ENCODE assay signal across 1 cellular context in the genomic region with DNA sequence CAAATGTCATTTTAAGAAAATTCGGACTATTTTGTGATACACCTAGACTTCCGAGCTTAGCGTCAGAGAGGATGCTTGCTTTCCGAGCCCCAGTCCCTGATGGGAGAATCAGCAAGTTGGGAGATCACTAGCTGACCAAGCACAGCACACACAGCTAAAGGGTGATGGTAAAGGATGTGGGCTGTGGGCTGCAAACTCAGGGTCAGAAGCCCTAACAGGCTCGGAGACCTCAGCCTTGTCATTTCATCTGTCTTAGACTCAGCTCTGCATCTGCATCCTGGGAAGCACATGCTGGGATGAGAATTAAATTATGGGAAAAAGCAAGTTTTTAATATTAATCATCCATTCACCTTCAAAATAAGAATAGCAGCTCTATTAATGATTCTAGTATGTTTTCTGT.
TF ChIP-seq lines count a peak whose summit lies in the region.

No MANE protein-coding gene starts in this region.

TF ChIP-seq in H1, 55 proteins besides CTCF, POLR2A, EP300 and RAD21:
- TF ChIP-seq CBX5 (IDR thresholded peaks at IDR 0.05; ENCODE audit: low read depth, low read length) (no peak), SIX5 (IDR thresholded peaks at IDR 0.05; ENCODE audit: low read depth, low read length) (no peak), HDAC6 (IDR thresholded peaks at IDR 0.05; ENCODE audit: low read depth, low read length) (no peak), NRF1 (IDR thresholded peaks at IDR 0.05; ENCODE audit: low read depth, low read length) (no peak), TCF12 (IDR thresholded peaks at IDR 0.05; ENCODE audit: low read depth, low read length) (no peak), ASH2L (IDR thresholded peaks at IDR 0.05; ENCODE audit: low read length) (no peak), EGR1 (IDR thresholded peaks at IDR 0.05; ENCODE audit: borderline replicate concordance, low read depth, low read length) (no peak), BRCA1 (IDR thresholded peaks at IDR 0.05; ENCODE audit: low read depth, low read length) (no peak), TBP (IDR thresholded peaks at IDR 0.05; ENCODE audit: low read depth, low read length) (no peak)
